ENCODE assay signal across 22 cellular contexts in genomic region chr15:67931861-67932260, GRCh38.
DNase-seq lines count a peak whose midpoint lies in the region; ATAC-seq and TF ChIP-seq lines count a peak whose summit lies in the region.
"Had no signal": no experiment of that assay in that cellular context is flagged by ENCODE, and none has a peak within 500 bp of the region (broad histone marks: within the 10 kb centered on the region; RNA-seq: fewer than 3 reads in every experiment).

No MANE protein-coding gene starts in this region.

- H3K4me3 ChIP-seq in left lung: no peak overlapping the region
- H3K4me3 ChIP-seq: gastroesophageal sphincter, GM23338, ovary had no signal

- ATAC-seq in left lung: peak; percentile 50
- ATAC-seq: activated naive CD8-positive, alpha-beta T cell treated with anti-CD3 and anti-CD28 coated beads, Interleukin-2, amount 50 U/mL, for 24 hours; gastroesophageal sphincter; GM23338; natural killer cell; stimulated activated naive B cell treated with anti-CD40 and anti-IgM and Interleukin-4, amounts not matched to agents 10 μg/mL and 1 μg/mL and 100 μg/mL, for 72 hours had no signal

- H3K4me1 Mint-ChIP-seq in chondrocyte (ENCODE audit: low read depth): peaks cover 44% of the 10 kb centered on the region
- H3K4me1 Mint-ChIP-seq: activated naive CD8-positive, alpha-beta T cell treated with anti-CD3 and anti-CD28 coated beads, Interleukin-2, amount 50 U/mL, for 24 hours; CD4-positive, alpha-beta memory T cell; natural killer cell had no signal

- DNase-seq in Daoy (ENCODE audit: low read depth) (peak; percentile 78), NCI-H226 (peak; percentile 80), chondrocyte (ENCODE audit: low spot score) (no peak), left lung (peak in 1 of 2 donors; percentile 60), pons (ENCODE audit: low spot score) (no peak), dermis blood vessel endothelial cell (no peak), NCI-H2171 treated with DMSO at 0.1 percent for 48 hours (lab: John Stamatoyannopoulos, UW) (no peak)
- no peak for DNase-seq in stimulated activated CD4-positive, alpha-beta T cell treated with anti-CD3 and anti-CD28 coated beads, Interleukin-4, amount 100 ng/mL, for 1 hour
- DNase-seq: activated CD4-positive, alpha-beta T cell treated with anti-CD3 and anti-CD28 coated beads for 48 hours; activated naive CD8-positive, alpha-beta T cell treated with anti-CD3 and anti-CD28 coated beads, Interleukin-2, amount 50 U/mL, for 24 hours; caudate nucleus; CD4-positive, alpha-beta memory T cell; DMS153; erythroblast; natural killer cell; NCI-H1417 treated with DMSO at 0.1 percent for 48 hours; NCI-H2107; NCI-H524; ovary; stimulated activated naive B cell treated with anti-CD40 and anti-IgM and Interleukin-4, amounts not matched to agents 10 μg/mL and 1 μg/mL and 100 μg/mL, for 72 hours had no signal

- TF ChIP-seq CTCF in chondrocyte (IDR thresholded peaks at IDR 0.05) (no peak), left lung (IDR thresholded peaks at IDR 0.05) (no peak)

- H3K27ac ChIP-seq in left lung: no peak overlapping the region
- H3K27ac ChIP-seq: gastroesophageal sphincter, ovary had no signal

- H3K27me3 ChIP-seq in left lung: no peaks in the 10 kb centered on the region
- H3K27me3 ChIP-seq: gastroesophageal sphincter, ovary had no signal

- H3K36me3 ChIP-seq in left lung: no peaks in the 10 kb centered on the region
- H3K36me3 ChIP-seq: gastroesophageal sphincter, ovary had no signal

- H3K36me3 Mint-ChIP-seq in chondrocyte (ENCODE audit: low read depth): no peaks in the 10 kb centered on the region
- H3K36me3 Mint-ChIP-seq: CD4-positive, alpha-beta memory T cell; natural killer cell; stimulated activated naive B cell treated with anti-CD40 and anti-IgM and Interleukin-4, amounts not matched to agents 10 μg/mL and 1 μg/mL and 100 μg/mL, for 72 hours had no signal

- H3K4me1 ChIP-seq in left lung: peaks cover 0 to 3% of the 10 kb centered on the region in 2 donors

- intact Hi-C loops in left lung (cut with DNase I): no loop called here

- H3K27me3 Mint-ChIP-seq in chondrocyte (ENCODE audit: low read depth): no peaks in the 10 kb centered on the region
- H3K27me3 Mint-ChIP-seq: activated naive CD8-positive, alpha-beta T cell treated with anti-CD3 and anti-CD28 coated beads, Interleukin-2, amount 50 U/mL, for 24 hours; stimulated activated naive B cell treated with anti-CD40 and anti-IgM and Interleukin-4, amounts not matched to agents 10 μg/mL and 1 μg/mL and 100 μg/mL, for 72 hours had no signal

- peak overlapping the region; percentile 41 for H3K27ac Mint-ChIP-seq in chondrocyte (ENCODE audit: unreplicated experiment)
- H3K27ac Mint-ChIP-seq: activated naive CD8-positive, alpha-beta T cell treated with anti-CD3 and anti-CD28 coated beads, Interleukin-2, amount 50 U/mL, for 24 hours; CD4-positive, alpha-beta memory T cell; GM23338; natural killer cell; stimulated activated naive B cell treated with anti-CD40 and anti-IgM and Interleukin-4, amounts not matched to agents 10 μg/mL and 1 μg/mL and 100 μg/mL, for 72 hours had no signal

- H3K4me3 Mint-ChIP-seq in chondrocyte (ENCODE audit: unreplicated experiment): no peak overlapping the region
- H3K4me3 Mint-ChIP-seq: activated naive CD8-positive, alpha-beta T cell treated with anti-CD3 and anti-CD28 coated beads, Interleukin-2, amount 50 U/mL, for 24 hours; CD4-positive, alpha-beta memory T cell; GM23338; natural killer cell; stimulated activated naive B cell treated with anti-CD40 and anti-IgM and Interleukin-4, amounts not matched to agents 10 μg/mL and 1 μg/mL and 100 μg/mL, for 72 hours had no signal

- H3K9me3 ChIP-seq in left lung: no peaks in the 10 kb centered on the region
- H3K9me3 ChIP-seq: gastroesophageal sphincter, ovary had no signal

- H3K9me3 Mint-ChIP-seq in chondrocyte (ENCODE audit: low read depth): no peaks in the 10 kb centered on the region
- H3K9me3 Mint-ChIP-seq: activated naive CD8-positive, alpha-beta T cell treated with anti-CD3 and anti-CD28 coated beads, Interleukin-2, amount 50 U/mL, for 24 hours; CD4-positive, alpha-beta memory T cell; GM23338; natural killer cell had no signal

Comparison
In these comparisons a context has a peak if more than half of its experiments do, and no peak if none do; other contexts are left out.
1. DNase-seq: peak in Daoy (single experiment) and NCI-H226 (single experiment); none in chondrocyte (single experiment), pons (single experiment), dermis blood vessel endothelial cell (single experiment), NCI-H2171 treated with DMSO at 0.1 percent for 48 hours (single experiment) and stimulated activated CD4-positive, alpha-beta T cell treated with anti-CD3 and anti-CD28 coated beads, Interleukin-4, amount 100 ng/mL, for 1 hour (single experiment).